ENCODE assay signal across 8 cellular contexts in the genomic region with DNA sequence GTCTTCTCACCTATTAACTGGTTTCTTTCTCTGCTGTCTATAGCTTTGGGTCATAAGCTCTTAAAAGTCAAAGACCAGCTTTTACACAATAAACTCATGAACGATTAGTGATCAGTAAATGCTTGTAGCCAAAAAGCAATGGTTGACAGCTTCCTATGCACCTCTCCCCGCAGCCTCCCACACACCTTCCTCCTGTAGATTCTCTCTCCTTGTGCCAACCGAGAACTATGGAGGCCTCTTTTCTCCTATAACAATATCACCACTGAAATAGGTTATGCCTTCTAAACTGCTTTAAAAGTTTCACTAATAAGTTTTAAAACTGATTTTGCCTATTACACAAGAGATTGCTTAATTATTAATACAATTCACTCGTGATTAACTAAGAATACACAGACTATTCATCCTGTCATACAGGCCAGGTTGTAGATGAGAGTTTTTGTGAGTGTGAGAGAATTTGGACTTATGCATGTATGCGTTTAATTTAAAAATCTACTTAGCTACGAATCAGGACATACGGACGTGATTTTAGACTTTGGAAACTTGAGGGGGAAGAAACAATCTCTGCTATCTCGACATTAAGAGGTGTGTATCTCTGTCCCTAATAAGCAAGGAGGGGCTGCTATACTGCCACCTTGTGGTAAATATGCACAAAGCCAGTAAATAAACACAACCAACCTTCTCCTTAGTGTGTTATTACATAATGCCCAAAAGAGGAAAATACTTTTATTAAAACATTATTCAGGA.
DNase-seq lines count a peak whose midpoint lies in the region; ATAC-seq and TF ChIP-seq lines count a peak whose summit lies in the region.

No MANE protein-coding gene starts in this region.

- no peak overlapping the region for H3K4me3 Mint-ChIP-seq in activated naive CD4-positive, alpha-beta T cell treated with anti-CD3 and anti-CD28 coated beads for 36 hours

- peak; percentile 13 for DNase-seq in activated naive CD4-positive, alpha-beta T cell treated with anti-CD3 and anti-CD28 coated beads for 36 hours
- DNase-seq in activated naive CD4-positive, alpha-beta T cell treated with Interleukin-2 at 50 U/mL for 16 hours, result no peak
- peak; percentile 15 for DNase-seq in NCI-H748 treated with DMSO at 0.1 percent for 48 hours (lab: John Stamatoyannopoulos, UW)
- DNase-seq in cardiac fibroblast (ENCODE audit: low read depth in 2 of 2), result peak; percentile 68 to 69
- peak; percentile 64 for DNase-seq in kidney tubule cell (ENCODE audit: low spot score)
- no peak for DNase-seq in omental fat pad (ENCODE audit: low spot score)

- no peak overlapping the region for H3K4me3 ChIP-seq in cardiac fibroblast (replicated peaks in 1 of 2; ENCODE audit: low read depth in 2 of 2, low read length in 2 of 2)

- no peaks in the 10 kb centered on the region for H3K9me3 Mint-ChIP-seq in activated naive CD4-positive, alpha-beta T cell treated with anti-CD3 and anti-CD28 coated beads for 36 hours

- peaks cover 6% of the 10 kb centered on the region for H3K27me3 Mint-ChIP-seq in activated naive CD4-positive, alpha-beta T cell treated with anti-CD3 and anti-CD28 coated beads for 36 hours (ENCODE audit: low read depth)

- TF ChIP-seq CTCF in cardiac fibroblast (IDR thresholded peaks at IDR 0.05; ENCODE audit: low read depth, low read length) (peak; percentile 72), omental fat pad (IDR thresholded peaks at IDR 0.05) (no peak)

- no peaks in the 10 kb centered on the region for H3K4me1 Mint-ChIP-seq in activated naive CD4-positive, alpha-beta T cell treated with anti-CD3 and anti-CD28 coated beads for 36 hours (ENCODE audit: low read depth)

- intact Hi-C loops in activated naive CD4-positive, alpha-beta T cell treated with anti-CD3 and anti-CD28 coated beads for 36 hours (cut with micrococcal nuclease), result loop anchor here (2.0 to 10.0 kb wide), 4 partner anchors 149 to 959 kb away; a partner anchor contains a TSS

- H3K27ac Mint-ChIP-seq in activated naive CD4-positive, alpha-beta T cell treated with anti-CD3 and anti-CD28 coated beads for 36 hours, result no peak overlapping the region

- ATAC-seq in HG02678 (IDR thresholded peaks at IDR 0.05; ENCODE audit: unreplicated experiment) (peak; percentile 82), GM18520 (IDR thresholded peaks at IDR 0.05; ENCODE audit: unreplicated experiment) (no peak), omental fat pad (ENCODE audit: low FRiP score) (no peak)

- CTCF ChIA-PET in activated naive CD4-positive, alpha-beta T cell treated with anti-CD3 and anti-CD28 coated beads for 36 hours (lab: Charles Lee), result interaction anchor here (0.6 to 1.3 kb wide), 4 partner anchors 30 to 490 kb away, joined by 3 to 5 read pairs (median 3); no protein-coding TSS in a partner anchor

- H3K36me3 Mint-ChIP-seq in activated naive CD4-positive, alpha-beta T cell treated with anti-CD3 and anti-CD28 coated beads for 36 hours (ENCODE audit: low read depth), result no peaks in the 10 kb centered on the region

Comparison
In these comparisons a context has a peak if more than half of its experiments do, and no peak if none do; other contexts are left out.
1. DNase-seq: peak in activated naive CD4-positive, alpha-beta T cell treated with anti-CD3 and anti-CD28 coated beads for 36 hours (single experiment), NCI-H748 treated with DMSO at 0.1 percent for 48 hours (single experiment), cardiac fibroblast (2 of 2) and kidney tubule cell (single experiment); none in activated naive CD4-positive, alpha-beta T cell treated with Interleukin-2 at 50 U/mL for 16 hours (single experiment) and omental fat pad (single experiment).